ENCODE assay signal across 1 cellular context in the genomic region with DNA sequence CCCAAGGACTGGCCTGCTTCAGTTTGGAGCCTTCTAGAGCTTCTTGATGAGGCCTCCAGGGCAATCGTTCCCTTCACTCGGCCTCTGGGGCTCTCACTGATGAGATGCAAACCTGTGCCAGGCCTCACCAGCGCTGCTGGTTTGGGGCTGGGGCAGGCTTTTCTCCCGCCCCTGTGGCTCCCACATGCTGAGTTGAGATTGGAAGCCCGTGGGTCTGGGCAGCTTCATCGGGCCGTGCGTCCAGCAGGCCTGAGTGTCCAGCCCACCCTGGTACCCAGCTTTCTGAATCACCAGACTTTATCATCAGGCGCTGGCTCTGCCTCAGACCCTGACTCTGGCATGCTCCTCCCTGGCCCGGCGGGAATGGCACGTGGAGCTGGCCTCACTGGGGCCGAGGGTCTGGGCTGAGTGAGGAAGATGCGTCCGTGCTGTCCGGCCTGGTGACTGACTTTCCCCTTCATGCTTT.
TF ChIP-seq lines count a peak whose summit lies in the region.

No MANE protein-coding gene starts in this region.

TF ChIP-seq in IMR-90, 13 proteins besides CTCF, POLR2A, EP300 and RAD21:
- no peak for TF ChIP-seq MAFK (IDR thresholded peaks at IDR 0.05; ENCODE audit: low read depth, low read length)
- no peak for TF ChIP-seq MAZ (IDR thresholded peaks at IDR 0.05; ENCODE audit: borderline replicate concordance, low read depth, low read length)
- no peak for TF ChIP-seq MXI1 (IDR thresholded peaks at IDR 0.05; ENCODE audit: borderline replicate concordance, low read depth, low read length)
- no peak for TF ChIP-seq NFE2L2 (IDR thresholded peaks at IDR 0.05; ENCODE audit: low read depth, low read length)
- TF ChIP-seq BHLHE40 (IDR thresholded peaks at IDR 0.05; ENCODE audit: low read depth, low read length), result no peak
- no peak for TF ChIP-seq CHD1 (IDR thresholded peaks at IDR 0.05; ENCODE audit: low read depth, low read length)
- TF ChIP-seq, protein P1, sequence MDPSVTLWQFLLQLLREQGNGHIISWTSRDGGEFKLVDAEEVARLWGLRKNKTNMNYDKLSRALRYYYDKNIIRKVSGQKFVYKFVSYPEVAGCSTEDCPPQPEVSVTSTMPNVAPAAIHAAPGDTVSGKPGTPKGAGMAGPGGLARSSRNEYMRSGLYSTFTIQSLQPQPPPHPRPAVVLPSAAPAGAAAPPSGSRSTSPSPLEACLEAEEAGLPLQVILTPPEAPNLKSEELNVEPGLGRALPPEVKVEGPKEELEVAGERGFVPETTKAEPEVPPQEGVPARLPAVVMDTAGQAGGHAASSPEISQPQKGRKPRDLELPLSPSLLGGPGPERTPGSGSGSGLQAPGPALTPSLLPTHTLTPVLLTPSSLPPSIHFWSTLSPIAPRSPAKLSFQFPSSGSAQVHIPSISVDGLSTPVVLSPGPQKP (IDR thresholded peaks at IDR 0.05; ENCODE audit: borderline replicate concordance, low read depth, low read length), result no peak
- TF ChIP-seq FOS (IDR thresholded peaks at IDR 0.05; ENCODE audit: low read depth, low read length), result no peak
- no peak for TF ChIP-seq CEBPB (IDR thresholded peaks at IDR 0.05; ENCODE audit: low read depth, low read length)
- TF ChIP-seq SMC3 (IDR thresholded peaks at IDR 0.05; ENCODE audit: low read depth, low read length), result no peak
- TF ChIP-seq RCOR1 (IDR thresholded peaks at IDR 0.05; ENCODE audit: insufficient replicate concordance, low read length), result no peak
- no peak for TF ChIP-seq USF2 (IDR thresholded peaks at IDR 0.05; ENCODE audit: low read depth, low read length)
- TF ChIP-seq RFX5 (IDR thresholded peaks at IDR 0.05; ENCODE audit: low read depth, low read length), result no peak
